Comparison of ENCODE assay signal across 8 cellular contexts in genomic region chr2:69387770-69388481, GRCh38. TPM values are rescaled to one million over a fixed set of nuclear protein-coding genes. Genes with fewer than 3 reads are reported as not detected.
DNase-seq lines count a peak whose midpoint lies in the region; ATAC-seq and TF ChIP-seq lines count a peak whose summit lies in the region.

No MANE protein-coding gene starts in this region.

- H3K27ac ChIP-seq in stomach: peak overlapping the region; percentile 90 to 98 (median 93)

- CTCF ChIA-PET in activated B cell treated with CpG ODN at 0.5 μM for 24 hours (lab: Charles Lee): no interaction called here

- H3K9me3 Mint-ChIP-seq in activated T-cell treated with anti-CD3 and anti-CD28 coated beads, Interleukin-2, amount 50 U/mL, for 72 hours: no peaks in the 10 kb centered on the region
- no peaks in the 10 kb centered on the region for H3K9me3 Mint-ChIP-seq in activated B cell treated with CpG ODN at 0.5 μM for 24 hours

- DNase-seq in activated T-cell treated with anti-CD3 and anti-CD28 coated beads, Interleukin-2, amount 50 U/mL, for 72 hours: no peak
- DNase-seq in activated T-cell treated with anti-CD3 and anti-CD28 coated beads, Interleukin-2, amount 50 U/mL, for 48 hours: no peak
- DNase-seq in activated B cell treated with CpG ODN at 0.5 μM for 24 hours (no peak), stomach (no peak), COR-L47 (lab: John Stamatoyannopoulos, UW) (no peak)

- intact Hi-C loops in activated B cell treated with CpG ODN at 0.5 μM for 24 hours (cut with micrococcal nuclease) (loop anchor here (1.0 to 5.0 kb wide), 9 partner anchors 15 to 1325 kb away; partner anchors contain the start of genes AAK1, APLF, C1D and FBXO48), stomach (cut with DNase I; ENCODE audit: low total_unique reads) (no loop called here)

- H3K9me3 ChIP-seq in stomach: no peaks in the 10 kb centered on the region

- TF ChIP-seq POLR2A in stomach (IDR thresholded peaks at IDR 0.05): no peak

- H3K27me3 ChIP-seq in stomach: no peaks in the 10 kb centered on the region

- WGBS in stomach, 5 donors: 55 to 69% (median 65%) methylated on average over 14 of the region's 14 CpGs

- no peaks in the 10 kb centered on the region for H3K36me3 Mint-ChIP-seq in activated T-cell treated with anti-CD3 and anti-CD28 coated beads, Interleukin-2, amount 50 U/mL, for 72 hours (ENCODE audit: insufficient read depth in 2 of 2)
- no peaks in the 10 kb centered on the region for H3K36me3 Mint-ChIP-seq in activated B cell treated with CpG ODN at 0.5 μM for 24 hours (ENCODE audit: low read depth)

- POLR2A ChIA-PET in activated B cell treated with CpG ODN at 0.5 μM for 24 hours (lab: Charles Lee): interaction anchor here (1.0 kb wide), 1 partner anchor 49 kb away, joined by 8 read pairs; the partner anchor contains the start of gene NFU1

- H3K4me3 ChIP-seq in iPS-11a (ENCODE audit: low read depth, low read length) (peak overlapping the region; percentile 72), stomach (peak overlapping the region; percentile 71 to 86 (median 77))

- peaks cover 41% of the 10 kb centered on the region for H3K4me1 Mint-ChIP-seq in activated T-cell treated with anti-CD3 and anti-CD28 coated beads, Interleukin-2, amount 50 U/mL, for 72 hours (ENCODE audit: low read depth)
- H3K4me1 Mint-ChIP-seq in activated B cell treated with CpG ODN at 0.5 μM for 24 hours: peaks cover 32% of the 10 kb centered on the region

- H3K27ac Mint-ChIP-seq in activated T-cell treated with anti-CD3 and anti-CD28 coated beads, Interleukin-2, amount 50 U/mL, for 72 hours: no peak overlapping the region
- H3K27ac Mint-ChIP-seq in activated B cell treated with CpG ODN at 0.5 μM for 24 hours: peak overlapping the region; percentile 81

- peaks cover 16 to 47% (median 35%) of the 10 kb centered on the region in 4 donors for H3K4me1 ChIP-seq in stomach

- ATAC-seq in activated T-cell treated with anti-CD3 and anti-CD28 coated beads, Interleukin-2, amount 50 U/mL, for 72 hours (replicated peaks in 1 of 2): no peak
- no peak for ATAC-seq in activated B cell treated with CpG ODN at 0.5 μM for 24 hours (ENCODE audit: low read depth)
- no peak for ATAC-seq in HG03097 (IDR thresholded peaks at IDR 0.05; ENCODE audit: low FRiP score, unreplicated experiment)
- no peak for ATAC-seq in GM18907 (IDR thresholded peaks at IDR 0.05; ENCODE audit: unreplicated experiment)

- TF ChIP-seq CTCF in activated B cell treated with CpG ODN at 0.5 μM for 24 hours (IDR thresholded peaks at IDR 0.05) (no peak), stomach (IDR thresholded peaks at IDR 0.05) (no peak)

- no peak for TF ChIP-seq EP300 in stomach (IDR thresholded peaks at IDR 0.05)

- peak overlapping the region; percentile 86 to 91 for H3K4me3 Mint-ChIP-seq in activated T-cell treated with anti-CD3 and anti-CD28 coated beads, Interleukin-2, amount 50 U/mL, for 72 hours
- peak overlapping the region; percentile 88 for H3K4me3 Mint-ChIP-seq in activated B cell treated with CpG ODN at 0.5 μM for 24 hours

- H3K27me3 Mint-ChIP-seq in activated T-cell treated with anti-CD3 and anti-CD28 coated beads, Interleukin-2, amount 50 U/mL, for 72 hours (ENCODE audit: low read depth): no peaks in the 10 kb centered on the region
- no peaks in the 10 kb centered on the region for H3K27me3 Mint-ChIP-seq in activated B cell treated with CpG ODN at 0.5 μM for 24 hours

- H3K36me3 ChIP-seq in stomach: peaks cover 0 to 2% (median 0%) of the 10 kb centered on the region in 4 donors

RNA-seq across cellular contexts. Expression of gene GFPT1, which starts 0.9 kb away (rescaled TPM):
- total RNA-seq in activated T-cell treated with anti-CD3 and anti-CD28 coated beads, Interleukin-2, amount 50 U/mL, for 72 hours: 10 to 100 TPM; 46.3 to 55.1 TPM
- 11.5 and 14.9 TPM in 2 replicates for total RNA-seq in activated B cell treated with CpG ODN at 0.5 μM for 24 hours
- 100 to 1,000 TPM in 1 of 5 donors, 10 to 100 TPM in 3, 1 to 10 TPM in 1; 4.1 to 107 (median 45.8) TPM for total RNA-seq in stomach
- 10 to 100 TPM in 2 of 3 donors, 1 to 10 TPM in 1; 6.8 to 19.7 (median 13.6) TPM for polyA plus RNA-seq in stomach

RNA-seq across cellular contexts. Expression of gene NFU1, which starts 49.3 kb away (rescaled TPM):
- total RNA-seq in activated T-cell treated with anti-CD3 and anti-CD28 coated beads, Interleukin-2, amount 50 U/mL, for 72 hours: 10 to 100 TPM; 40.0 to 61.2 TPM
- 24.3 and 31.1 TPM in 2 replicates for total RNA-seq in activated B cell treated with CpG ODN at 0.5 μM for 24 hours
- 10 to 100 TPM; 14.7 to 41.9 (median 22.2) TPM for total RNA-seq in stomach
- polyA plus RNA-seq in stomach: 10 to 100 TPM; 51.9 to 62.7 (median 56.3) TPM
